In the genomic region with DNA sequence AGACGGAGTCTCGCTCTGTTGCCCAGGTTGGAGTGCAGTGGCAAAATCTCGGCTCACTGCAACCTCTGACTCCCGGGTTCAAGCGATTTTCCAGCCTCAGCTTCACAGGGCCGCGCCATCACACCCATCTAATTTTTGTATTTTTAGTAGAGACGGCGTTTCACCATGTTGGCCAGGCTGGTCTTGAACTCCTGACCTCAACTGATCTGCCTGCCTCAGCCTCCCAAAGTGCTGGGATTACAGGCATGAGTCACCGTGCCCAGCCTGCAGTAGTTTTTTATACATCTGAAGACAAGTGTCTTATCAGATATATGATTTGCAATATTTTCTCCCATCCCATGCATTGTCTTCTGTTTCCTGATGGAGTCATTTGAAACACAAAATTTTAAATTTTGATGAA, we compare ENCODE assay signal across 1 cellular context. TPM values are rescaled to one million over a fixed set of nuclear protein-coding genes. Genes with fewer than 3 reads are reported as not detected.
"Had no signal": no experiment of that assay in that cellular context is flagged by ENCODE, and none has a peak within 500 bp of the region (broad histone marks: within the 10 kb centered on the region; RNA-seq: fewer than 3 reads in every experiment).

No MANE protein-coding gene starts in this region.

RNA-seq across cellular contexts. Expression of a gene that starts 38.7 kb away (rescaled TPM):
- total RNA-seq: G401 had no signal
